ENCODE assay signal across 12 cellular contexts in genomic region chr15:56042523-56042922, GRCh38. TPM values are rescaled to one million over a fixed set of nuclear protein-coding genes. Genes with fewer than 3 reads are reported as not detected.
A peak's percentile ranks its signal among the peaks of the same experiment; 100 is the strongest.
DNase-seq lines count a peak whose midpoint lies in the region; ATAC-seq and TF ChIP-seq lines count a peak whose summit lies in the region.
"Had no signal": no experiment of that assay in that cellular context is flagged by ENCODE, and none has a peak within 500 bp of the region (broad histone marks: within the 10 kb centered on the region; RNA-seq: fewer than 3 reads in every experiment).

No MANE protein-coding gene starts in this region.

- POLR2A ChIA-PET in activated CD4-positive, alpha-beta T cell treated with anti-CD3 and anti-CD28 coated beads for 36 hours (lab: Charles Lee), result no interaction called here
- POLR2A ChIA-PET in HEK293 (lab: Yijun Ruan, JAX), result interaction anchor here (1.1 kb wide), 2 partner anchors 23 to 49 kb away, joined by 4 read pairs; partner anchors contain the start of gene NEDD4

- H3K79me2 ChIP-seq in parathyroid adenoma, result no peaks in the 10 kb centered on the region

- WGBS in suprapubic skin, result 72% methylated on average over 3 of the region's 3 CpGs

- TF ChIP-seq CTCF in HEK293 (tag by site-specific recombination; IDR thresholded peaks at IDR 0.05) (no peak), parathyroid adenoma (IDR thresholded peaks at IDR 0.05) (no peak), suprapubic skin (IDR thresholded peaks at IDR 0.05) (no peak)

- H3K4me1 ChIP-seq in HEK293 (ENCODE audit: control insufficient read depth, insufficient read depth, low read length) (peaks cover 12% of the 10 kb centered on the region; the same call in 1 of the 2 replicates), parathyroid adenoma (peaks cover 7% of the 10 kb centered on the region), suprapubic skin (peaks cover 25% of the 10 kb centered on the region)

- ATAC-seq in activated CD4-positive, alpha-beta T cell treated with anti-CD3 and anti-CD28 coated beads for 36 hours, result no peak
- no peak for ATAC-seq in activated naive CD8-positive, alpha-beta T cell treated with anti-CD3 and anti-CD28 coated beads, Interleukin-2, amount 50 U/mL, for 24 hours
- no peak for ATAC-seq in HG02571 (IDR thresholded peaks at IDR 0.05; ENCODE audit: unreplicated experiment)
- ATAC-seq: gastroesophageal sphincter had no signal

- peaks cover 10% of the 10 kb centered on the region for H3K36me3 Mint-ChIP-seq in activated CD4-positive, alpha-beta T cell treated with anti-CD3 and anti-CD28 coated beads for 36 hours (ENCODE audit: low read depth)
- H3K36me3 Mint-ChIP-seq in activated naive CD8-positive, alpha-beta T cell treated with anti-CD3 and anti-CD28 coated beads, Interleukin-2, amount 50 U/mL, for 24 hours (ENCODE audit: low read depth), result peaks cover 25% of the 10 kb centered on the region

- no peak for TF ChIP-seq POLR2A in suprapubic skin (IDR thresholded peaks at IDR 0.05)

- no peak overlapping the region for H3K9ac ChIP-seq in parathyroid adenoma

- intact Hi-C loops in activated CD4-positive, alpha-beta T cell treated with anti-CD3 and anti-CD28 coated beads for 36 hours (cut with DNase I, micrococcal nuclease), result loop anchor here (2.0 to 5.0 kb wide), 4 partner anchors 50 to 635 kb away; partner anchors contain the start of genes RFX7 (in 2 of the 2), CCPG1 (in 1 of the 2), NEDD4 (in 1 of the 2) and PIERCE2 (in 1 of the 2)

- H2AFZ ChIP-seq in parathyroid adenoma, result peak overlapping the region; percentile 46

- peaks cover 60% of the 10 kb centered on the region for H3K4me1 Mint-ChIP-seq in activated CD4-positive, alpha-beta T cell treated with anti-CD3 and anti-CD28 coated beads for 36 hours
- peaks cover 68% of the 10 kb centered on the region for H3K4me1 Mint-ChIP-seq in activated naive CD8-positive, alpha-beta T cell treated with anti-CD3 and anti-CD28 coated beads, Interleukin-2, amount 50 U/mL, for 24 hours

- peak overlapping the region; percentile 95 for H3K27ac Mint-ChIP-seq in activated CD4-positive, alpha-beta T cell treated with anti-CD3 and anti-CD28 coated beads for 36 hours
- H3K27ac Mint-ChIP-seq in activated naive CD8-positive, alpha-beta T cell treated with anti-CD3 and anti-CD28 coated beads, Interleukin-2, amount 50 U/mL, for 24 hours, result peak overlapping the region; percentile 91
- H3K27ac Mint-ChIP-seq: stimulated activated memory B cell treated with anti-CD40 and anti-IgM and Interleukin-4, amounts not matched to agents 10 μg/mL and 1 μg/mL and 100 μg/mL, for 72 hours had no signal

- CTCF ChIA-PET in activated CD4-positive, alpha-beta T cell treated with anti-CD3 and anti-CD28 coated beads for 36 hours (lab: Charles Lee), result interaction anchor here (3.1 kb wide), 1 partner anchor 11 kb away, joined by 15 read pairs; no protein-coding TSS in a partner anchor
- CTCF ChIA-PET in HEK293 (lab: Yijun Ruan, JAX), result interaction anchor here (0.7 to 0.8 kb wide), 2 partner anchors 9 to 49 kb away, joined by 3 read pairs; no protein-coding TSS in a partner anchor

- H3K4me2 ChIP-seq in parathyroid adenoma (ENCODE audit: low read length), result no peak overlapping the region

- H3K9me3 ChIP-seq in HEK293 (ENCODE audit: control insufficient read depth, insufficient read depth, low read depth, low read length) (no peaks in the 10 kb centered on the region), parathyroid adenoma (ENCODE audit: control insufficient read depth, low read length) (no peaks in the 10 kb centered on the region), suprapubic skin (no peaks in the 10 kb centered on the region)
- H3K9me3 ChIP-seq: gastroesophageal sphincter had no signal

- no peaks in the 10 kb centered on the region for H3K27me3 Mint-ChIP-seq in activated CD4-positive, alpha-beta T cell treated with anti-CD3 and anti-CD28 coated beads for 36 hours
- peaks cover 3% of the 10 kb centered on the region for H3K27me3 Mint-ChIP-seq in activated naive CD8-positive, alpha-beta T cell treated with anti-CD3 and anti-CD28 coated beads, Interleukin-2, amount 50 U/mL, for 24 hours

- no peak for TF ChIP-seq EP300 in suprapubic skin (IDR thresholded peaks at IDR 0.05)

- H3K27me3 ChIP-seq in parathyroid adenoma (ENCODE audit: control insufficient read depth, insufficient read depth, low read length) (no peaks in the 10 kb centered on the region), suprapubic skin (no peaks in the 10 kb centered on the region)
- H3K27me3 ChIP-seq: gastroesophageal sphincter had no signal

- H3K36me3 ChIP-seq in HEK293 (ENCODE audit: control insufficient read depth in 2 of 2, insufficient read depth in 1 of 2, low read length in 2 of 2) (no peaks in the 10 kb centered on the region), parathyroid adenoma (ENCODE audit: control insufficient read depth, insufficient read depth, low read length) (no peaks in the 10 kb centered on the region), suprapubic skin (no peaks in the 10 kb centered on the region)
- H3K36me3 ChIP-seq: gastroesophageal sphincter had no signal

- H3K27ac ChIP-seq in HEK293 (ENCODE audit: extremely low read depth, low read depth, low read length) (peak overlapping the region; percentile 12; the same call in 1 of the 2 replicates), parathyroid adenoma (no peak overlapping the region), suprapubic skin (no peak overlapping the region)
- H3K27ac ChIP-seq: gastroesophageal sphincter had no signal

- H3K4me3 ChIP-seq in HEK293 (ENCODE audit: low read depth, low read length) (no peak overlapping the region), parathyroid adenoma (ENCODE audit: low read depth, low read length) (no peak overlapping the region), suprapubic skin (no peak overlapping the region)
- H3K4me3 ChIP-seq: gastroesophageal sphincter had no signal

- DNase-seq in activated CD4-positive, alpha-beta T cell treated with anti-CD3 and anti-CD28 coated beads for 36 hours, result no peak
- DNase-seq in activated CD4-positive, alpha-beta T cell treated with anti-CD3 and anti-CD28 coated beads, Interleukin-2, amount 50 U/mL, for 1 hour, result no peak
- DNase-seq in activated naive CD8-positive, alpha-beta T cell treated with anti-CD3 and anti-CD28 coated beads, Interleukin-2, amount 50 U/mL, for 24 hours, result no peak
- no peak for DNase-seq in GOT3 (lab: John Stamatoyannopoulos, UW)
- no peak for DNase-seq in suprapubic skin (ENCODE audit: low spot score in 2 of 2)
- DNase-seq: NCI-H187, NCI-H526 treated with DMSO at 0.1 percent for 48 hours had no signal

- no peak overlapping the region for H3K4me3 Mint-ChIP-seq in activated CD4-positive, alpha-beta T cell treated with anti-CD3 and anti-CD28 coated beads for 36 hours
- H3K4me3 Mint-ChIP-seq in activated naive CD8-positive, alpha-beta T cell treated with anti-CD3 and anti-CD28 coated beads, Interleukin-2, amount 50 U/mL, for 24 hours, result no peak overlapping the region
- H3K4me3 Mint-ChIP-seq: stimulated activated memory B cell treated with anti-CD40 and anti-IgM and Interleukin-4, amounts not matched to agents 10 μg/mL and 1 μg/mL and 100 μg/mL, for 72 hours had no signal

- peaks cover 13% of the 10 kb centered on the region for H3K9me3 Mint-ChIP-seq in activated CD4-positive, alpha-beta T cell treated with anti-CD3 and anti-CD28 coated beads for 36 hours (ENCODE audit: low read depth)
- peaks cover 41% of the 10 kb centered on the region for H3K9me3 Mint-ChIP-seq in activated naive CD8-positive, alpha-beta T cell treated with anti-CD3 and anti-CD28 coated beads, Interleukin-2, amount 50 U/mL, for 24 hours

TF ChIP-seq in HEK293, 187 proteins besides CTCF, POLR2A, EP300 and RAD21 (continues in another document):
- TF ChIP-seq HOXA7 (CRISPR knock-in tag; IDR thresholded peaks at IDR 0.05; ENCODE audit: borderline replicate concordance) (no peak), ZNF423 (tag by site-specific recombination; IDR thresholded peaks at IDR 0.05) (no peak), ZNF2 (tag by site-specific recombination; IDR thresholded peaks at IDR 0.05) (no peak), ZNF561 (tag by site-specific recombination; IDR thresholded peaks at IDR 0.05; ENCODE audit: borderline replicate concordance) (no peak), ZNF350 (tag by site-specific recombination; IDR thresholded peaks at IDR 0.05) (no peak), OVOL3 (tag by site-specific recombination; IDR thresholded peaks at IDR 0.05) (no peak)
- TF ChIP-seq, protein P1, sequence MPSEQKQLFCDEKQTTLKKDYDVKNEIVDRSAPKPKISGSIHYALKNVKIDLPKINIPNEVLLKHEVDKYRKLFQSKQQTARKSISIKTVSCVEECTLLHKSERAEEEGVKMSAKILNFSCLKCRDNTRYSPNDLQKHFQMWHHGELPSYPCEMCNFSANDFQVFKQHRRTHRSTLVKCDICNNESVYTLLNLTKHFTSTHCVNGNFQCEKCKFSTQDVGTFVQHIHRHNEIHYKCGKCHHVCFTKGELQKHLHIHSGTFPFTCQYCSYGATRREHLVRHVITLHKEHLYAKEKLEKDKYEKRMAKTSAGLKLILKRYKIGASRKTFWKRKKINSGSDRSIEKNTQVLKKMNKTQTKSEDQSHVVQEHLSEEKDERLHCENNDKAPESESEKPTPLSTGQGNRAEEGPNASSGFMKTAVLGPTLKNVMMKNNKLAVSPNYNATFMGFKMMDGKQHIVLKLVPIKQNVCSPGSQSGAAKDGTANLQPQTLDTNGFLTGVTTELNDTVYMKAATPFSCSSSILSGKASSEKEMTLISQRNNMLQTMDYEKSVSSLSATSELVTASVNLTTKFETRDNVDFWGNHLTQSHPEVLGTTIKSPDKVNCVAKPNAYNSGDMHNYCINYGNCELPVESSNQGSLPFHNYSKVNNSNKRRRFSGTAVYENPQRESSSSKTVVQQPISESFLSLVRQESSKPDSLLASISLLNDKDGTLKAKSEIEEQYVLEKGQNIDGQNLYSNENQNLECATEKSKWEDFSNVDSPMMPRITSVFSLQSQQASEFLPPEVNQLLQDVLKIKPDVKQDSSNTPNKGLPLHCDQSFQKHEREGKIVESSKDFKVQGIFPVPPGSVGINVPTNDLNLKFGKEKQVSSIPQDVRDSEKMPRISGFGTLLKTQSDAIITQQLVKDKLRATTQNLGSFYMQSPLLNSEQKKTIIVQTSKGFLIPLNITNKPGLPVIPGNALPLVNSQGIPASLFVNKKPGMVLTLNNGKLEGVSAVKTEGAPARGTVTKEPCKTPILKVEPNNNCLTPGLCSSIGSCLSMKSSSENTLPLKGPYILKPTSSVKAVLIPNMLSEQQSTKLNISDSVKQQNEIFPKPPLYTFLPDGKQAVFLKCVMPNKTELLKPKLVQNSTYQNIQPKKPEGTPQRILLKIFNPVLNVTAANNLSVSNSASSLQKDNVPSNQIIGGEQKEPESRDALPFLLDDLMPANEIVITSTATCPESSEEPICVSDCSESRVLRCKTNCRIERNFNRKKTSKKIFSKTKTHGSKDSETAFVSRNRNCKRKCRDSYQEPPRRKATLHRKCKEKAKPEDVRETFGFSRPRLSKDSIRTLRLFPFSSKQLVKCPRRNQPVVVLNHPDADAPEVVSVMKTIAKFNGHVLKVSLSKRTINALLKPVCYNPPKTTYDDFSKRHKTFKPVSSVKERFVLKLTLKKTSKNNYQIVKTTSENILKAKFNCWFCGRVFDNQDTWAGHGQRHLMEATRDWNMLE (tag by site-specific recombination; conservative IDR thresholded peaks at IDR 0.05; ENCODE audit: low read depth), result no peak

RNA-seq across cellular contexts. Expression of gene NEDD4, which starts 49.1 kb away (rescaled TPM):
- total RNA-seq in activated CD4-positive, alpha-beta T cell treated with anti-CD3 and anti-CD28 coated beads for 36 hours, result 10 to 100 TPM; 22.4 to 23.3 TPM
- total RNA-seq in suprapubic skin, result 10 to 100 TPM; 16.1 to 55.3 (median 26.6) TPM
